Comparison of ENCODE assay signal across 28 cellular contexts in genomic region chr15:41868321-41868720, GRCh38.
"Had no signal": no experiment of that assay in that cellular context is flagged by ENCODE, and none has a peak within 500 bp of the region (broad histone marks: within the 10 kb centered on the region; RNA-seq: fewer than 3 reads in every experiment).

No MANE protein-coding gene starts in this region.

- H3K27me3 ChIP-seq: stomach, suprapubic skin, testis, thyroid gland, tibial artery, tibial nerve, transverse colon, upper lobe of left lung, upper lobe of right lung, uterus, vagina had no signal

- H3K4me1 Mint-ChIP-seq: stimulated activated memory B cell treated with anti-CD40 and anti-IgM and Interleukin-4, amounts not matched to agents 10 μg/mL and 1 μg/mL and 100 μg/mL, for 72 hours had no signal

- H3K4me3 ChIP-seq: stomach, suprapubic skin, testis, thoracic aorta, thyroid gland, tibial artery, tibial nerve, transverse colon, upper lobe of left lung, upper lobe of right lung, uterus, vagina had no signal

- H3K27me3 Mint-ChIP-seq: stimulated activated naive CD8-positive, alpha-beta T cell treated with anti-CD3 and anti-CD28 coated beads, Interleukin-15, amount 100 ng/mL, for 72 hours; stimulated activated naive CD8-positive, alpha-beta T cell treated with anti-CD3 and anti-CD28 coated beads, Interleukin-15, Interleukin-2, amounts not matched to agents 100 ng/mL and 50 ng/mL, for 24 hours; type B pancreatic cell had no signal

- ATAC-seq: stimulated activated effector memory CD8-positive, alpha-beta T cell treated with anti-CD3 and anti-CD28 coated beads, Interleukin-12 subunit alpha, Interleukin-12 subunit beta, amount 100 ng/mL, for 72 hours; stimulated activated memory B cell treated with anti-CD40 and anti-IgM and Interleukin-4, amounts not matched to agents 10 μg/mL and 1 μg/mL and 100 μg/mL, for 72 hours; stimulated activated naive B cell treated with anti-CD40 and anti-IgM and Interleukin-4, amounts not matched to agents 10 μg/mL and 1 μg/mL and 100 μg/mL, for 72 hours; stimulated activated naive CD8-positive, alpha-beta T cell treated with anti-CD3 and anti-CD28 coated beads, Interleukin-15, amount 100 ng/mL, for 72 hours; stimulated activated naive CD8-positive, alpha-beta T cell treated with anti-CD3 and anti-CD28 coated beads, Interleukin-15, Interleukin-2, amounts not matched to agents 100 U/mL and 50 U/mL, for 24 hours; upper lobe of right lung had no signal

- H3K27ac ChIP-seq: stomach, suprapubic skin, testis, thoracic aorta, thyroid gland, tibial artery, transverse colon, upper lobe of left lung, upper lobe of right lung, uterus, vagina had no signal

- H3K36me3 ChIP-seq: suprapubic skin, thoracic aorta, thyroid gland, tibial artery, tibial nerve, transverse colon, upper lobe of left lung, upper lobe of right lung, uterus, vagina had no signal

- H3K27ac Mint-ChIP-seq: stimulated activated memory B cell treated with anti-CD40 and anti-IgM and Interleukin-4, amounts not matched to agents 10 μg/mL and 1 μg/mL and 100 μg/mL, for 72 hours; stimulated activated naive B cell treated with anti-CD40 and anti-IgM and Interleukin-4, amounts not matched to agents 10 μg/mL and 1 μg/mL and 100 μg/mL, for 72 hours; stimulated activated naive CD8-positive, alpha-beta T cell treated with anti-CD3 and anti-CD28 coated beads, Interleukin-15, amount 100 ng/mL, for 72 hours; stimulated activated naive CD8-positive, alpha-beta T cell treated with anti-CD3 and anti-CD28 coated beads, Interleukin-15, Interleukin-2, amounts not matched to agents 100 ng/mL and 50 ng/mL, for 24 hours; type B pancreatic cell had no signal

- H3K9me3 Mint-ChIP-seq: stimulated activated effector memory CD8-positive, alpha-beta T cell treated with anti-CD3 and anti-CD28 coated beads, Interleukin-12 subunit alpha, Interleukin-12 subunit beta, amount 100 ng/mL, for 72 hours; stimulated activated memory B cell treated with anti-CD40 and anti-IgM and Interleukin-4, amounts not matched to agents 10 μg/mL and 1 μg/mL and 100 μg/mL, for 72 hours; stimulated activated naive B cell treated with anti-CD40 and anti-IgM and Interleukin-4, amounts not matched to agents 10 μg/mL and 1 μg/mL and 100 μg/mL, for 72 hours; stimulated activated naive CD8-positive, alpha-beta T cell treated with anti-CD3 and anti-CD28 coated beads, Interleukin-15, amount 100 ng/mL, for 72 hours; stimulated activated naive CD8-positive, alpha-beta T cell treated with anti-CD3 and anti-CD28 coated beads, Interleukin-15, Interleukin-2, amounts not matched to agents 100 ng/mL and 50 ng/mL, for 24 hours; type B pancreatic cell had no signal

- H3K36me3 Mint-ChIP-seq: stimulated activated effector memory CD8-positive, alpha-beta T cell treated with anti-CD3 and anti-CD28 coated beads, Interleukin-12 subunit alpha, Interleukin-12 subunit beta, amount 100 ng/mL, for 72 hours; stimulated activated memory B cell treated with anti-CD40 and anti-IgM and Interleukin-4, amounts not matched to agents 10 μg/mL and 1 μg/mL and 100 μg/mL, for 72 hours; stimulated activated naive B cell treated with anti-CD40 and anti-IgM and Interleukin-4, amounts not matched to agents 10 μg/mL and 1 μg/mL and 100 μg/mL, for 72 hours had no signal

- H3K9me3 ChIP-seq: stomach, suprapubic skin, testis, thoracic aorta, thyroid gland, tibial artery, tibial nerve, transverse colon, upper lobe of left lung, upper lobe of right lung, uterus, vagina had no signal

- DNase-seq: stimulated activated CD4-positive, alpha-beta T cell treated with anti-CD3 and anti-CD28 coated beads, Interleukin-2, amount 100 ng/mL, for 48 hours; stimulated activated CD4-positive, alpha-beta T cell treated with anti-CD3 and anti-CD28 coated beads, Interleukin-4, amount 100 ng/mL, for 1 hour; stimulated activated CD4-positive, alpha-beta T cell treated with anti-CD3 and anti-CD28 coated beads, Interleukin-4, amount 100 ng/mL, for 24 hours; stimulated activated CD4-positive, alpha-beta T cell treated with anti-CD3 and anti-CD28 coated beads, Interleukin-4, amount 100 ng/mL, for 4 hours; stimulated activated CD8-positive, alpha-beta memory T cell treated with anti-CD3 and anti-CD28 coated beads, Interleukin-4, amount 100 ng/mL, for 48 hours; stimulated activated naive B cell treated with anti-CD40 and anti-IgM and Interleukin-4, amounts not matched to agents 10 μg/mL and 1 μg/mL and 100 μg/mL, for 72 hours; stimulated activated naive CD4-positive, alpha-beta T cell; stimulated activated naive CD4-positive, alpha-beta T cell treated with Interleukin-2 at 50 U/mL for 16 hours; stimulated activated naive CD8-positive, alpha-beta T cell treated with anti-CD3 and anti-CD28 coated beads, Interleukin-15, amount 100 ng/mL, for 72 hours; stimulated activated naive CD8-positive, alpha-beta T cell treated with anti-CD3 and anti-CD28 coated beads, Interleukin-15, Interleukin-2, amounts not matched to agents 100 U/mL and 50 U/mL, for 24 hours; stomach; substantia nigra; testis; thyroid gland; tibial artery; transverse colon; trophoblast cell; upper lobe of right lung; uterus had no signal

- H3K4me1 ChIP-seq: stomach, testis, thyroid gland, tibial artery, transverse colon, upper lobe of left lung, upper lobe of right lung, uterus, vagina had no signal

- H3K4me3 Mint-ChIP-seq: stimulated activated effector memory CD8-positive, alpha-beta T cell treated with anti-CD3 and anti-CD28 coated beads, Interleukin-12 subunit alpha, Interleukin-12 subunit beta, amount 100 ng/mL, for 72 hours; stimulated activated memory B cell treated with anti-CD40 and anti-IgM and Interleukin-4, amounts not matched to agents 10 μg/mL and 1 μg/mL and 100 μg/mL, for 72 hours; stimulated activated naive B cell treated with anti-CD40 and anti-IgM and Interleukin-4, amounts not matched to agents 10 μg/mL and 1 μg/mL and 100 μg/mL, for 72 hours; stimulated activated naive CD8-positive, alpha-beta T cell treated with anti-CD3 and anti-CD28 coated beads, Interleukin-15, amount 100 ng/mL, for 72 hours; stimulated activated naive CD8-positive, alpha-beta T cell treated with anti-CD3 and anti-CD28 coated beads, Interleukin-15, Interleukin-2, amounts not matched to agents 100 ng/mL and 50 ng/mL, for 24 hours; type B pancreatic cell had no signal
